In the genomic region with DNA sequence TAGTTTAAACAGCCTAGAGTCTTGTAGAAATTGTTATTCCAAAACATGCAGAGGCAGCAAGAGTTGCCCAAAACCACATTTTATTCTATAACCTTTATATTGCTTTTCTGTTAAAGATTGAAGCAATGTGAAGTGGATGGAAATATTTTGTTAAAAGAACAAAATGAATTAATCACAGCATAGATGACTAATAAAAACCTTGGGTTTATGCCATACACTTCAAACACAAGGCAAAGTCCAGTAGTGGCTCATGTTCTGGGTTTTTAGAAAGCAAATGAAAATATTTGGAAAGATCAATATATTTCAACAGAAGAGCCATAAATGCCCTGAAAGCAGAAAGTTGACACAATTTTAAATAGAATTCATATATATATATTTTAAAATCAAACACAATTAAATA, we compare ENCODE assay signal across 19 cellular contexts. TPM values are rescaled to one million over a fixed set of nuclear protein-coding genes. Genes with fewer than 3 reads are reported as not detected.
DNase-seq lines count a peak whose midpoint lies in the region; ATAC-seq and TF ChIP-seq lines count a peak whose summit lies in the region.
"Had no signal": no experiment of that assay in that cellular context is flagged by ENCODE, and none has a peak within 500 bp of the region (broad histone marks: within the 10 kb centered on the region; RNA-seq: fewer than 3 reads in every experiment).

No MANE protein-coding gene starts in this region.

- DNase-seq in ELR (ENCODE audit: low read depth) (peak; percentile 44), amniotic epithelial cell (ENCODE audit: low read depth) (peak; percentile 45), fibroblast of villous mesenchyme (ENCODE audit: low read depth) (peak; percentile 23), renal cortical epithelial cell (ENCODE audit: low read depth) (peak; percentile 14), RPMI8226 (no peak)
- DNase-seq in activated CD8-positive, alpha-beta memory T cell treated with anti-CD3 and anti-CD28 coated beads, Interleukin-2, amount 50 U/mL, for 48 hours: no peak
- no peak for DNase-seq in activated effector memory CD4-positive, alpha-beta T cell treated with Interleukin-2 at 50 U/mL for 16 hours
- DNase-seq: activated CD4-positive, alpha-beta T cell treated with anti-CD3 and anti-CD28 coated beads, Interleukin-2, amount 10 ng/mL, durations not matched to agents 7 days and 5 days; activated effector memory CD4-positive, alpha-beta T cell treated with anti-CD3 and anti-CD28 coated beads, Interleukin-2, amount 50 U/mL, for 16 hours; BE2C; glutamatergic neuron; NCI-H748 treated with DMSO at 0.1 percent for 48 hours; nephron progenitor cell; SHP77 treated with DMSO at 0.1 percent for 48 hours; stimulated activated CD4-positive, alpha-beta T cell treated with anti-CD3 and anti-CD28 coated beads, Interleukin-2, amount 100 ng/mL, for 24 hours; stimulated activated naive CD4-positive, alpha-beta T cell; T-helper 17 cell had no signal

- ATAC-seq in GM19397 (IDR thresholded peaks at IDR 0.05; ENCODE audit: unreplicated experiment): no peak
- ATAC-seq: left colon, T-helper 17 cell had no signal

- H3K4me3 ChIP-seq in fibroblast of villous mesenchyme (ENCODE audit: low read depth, low read length): no peak overlapping the region

- no peak for TF ChIP-seq CTCF in fibroblast of villous mesenchyme (IDR thresholded peaks at IDR 0.05; ENCODE audit: insufficient read depth, low read depth, low read length)

RNA-seq across cellular contexts. Expression of a gene that starts 36.7 kb away (rescaled TPM):
- total RNA-seq in fibroblast of villous mesenchyme (16.8 and 21.9 TPM in 2 replicates), renal cortical epithelial cell (15.3 and 18.0 TPM in 2 replicates)

Comparison
In these comparisons a context has a peak if more than half of its experiments do, and no peak if none do; other contexts are left out.
1. DNase-seq: peak in ELR (single experiment), amniotic epithelial cell (single experiment), fibroblast of villous mesenchyme (single experiment) and renal cortical epithelial cell (single experiment); none in RPMI8226 (single experiment), activated CD8-positive, alpha-beta memory T cell treated with anti-CD3 and anti-CD28 coated beads, Interleukin-2, amount 50 U/mL, for 48 hours (single experiment) and activated effector memory CD4-positive, alpha-beta T cell treated with Interleukin-2 at 50 U/mL for 16 hours (single experiment).